ENCODE assay signal across 12 cellular contexts in genomic region chr3:196499061-196499460, GRCh38. TPM values are rescaled to one million over a fixed set of nuclear protein-coding genes. Genes with fewer than 3 reads are reported as not detected.
DNase-seq lines count a peak whose midpoint lies in the region; ATAC-seq, FAIRE-seq and TF ChIP-seq lines count a peak whose summit lies in the region.
"Had no signal": no experiment of that assay in that cellular context is flagged by ENCODE, and none has a peak within 500 bp of the region (broad histone marks: within the 10 kb centered on the region; RNA-seq: fewer than 3 reads in every experiment).

No MANE protein-coding gene starts in this region.

- peak overlapping the region; percentile 51 for H3K27ac Mint-ChIP-seq in WTC11

- H3K36me3 Mint-ChIP-seq in WTC11: peaks cover 19% of the 10 kb centered on the region

- DNase-seq in HepG2 (ENCODE audit: low spot score): no peak
- no peak for DNase-seq in right lobe of liver
- no peak for DNase-seq in WTC11 (ENCODE audit: low spot score)
- DNase-seq in fibroblast of the aortic adventitia (ENCODE audit: low read depth): peak; percentile 38
- DNase-seq in NCI-H2029 treated with DMSO at 0.1 percent for 48 hours (lab: John Stamatoyannopoulos, UW): no peak
- DNase-seq in HTR-8/SVneo (ENCODE audit: insufficient read length, low spot score): no peak
- no peak for DNase-seq in effector CD8-positive, alpha-beta T cell (lab: John Stamatoyannopoulos, UW)
- DNase-seq: activated CD8-positive, alpha-beta memory T cell treated with anti-CD3 and anti-CD28 coated beads, Interleukin-2, amount 50 U/mL, for 48 hours; foreskin melanocyte; MV-4-11; pancreas had no signal

- TF ChIP-seq CTCF in HepG2 (CRISPR knock-in tag; IDR thresholded peaks at IDR 0.05) (no peak), right lobe of liver (IDR thresholded peaks at IDR 0.05) (no peak), WTC11 (IDR thresholded peaks at IDR 0.05) (no peak), fibroblast of the aortic adventitia (IDR thresholded peaks at IDR 0.05; ENCODE audit: insufficient read depth, low read length) (no peak)

- no peak for TF ChIP-seq POLR2A in HepG2 (IDR thresholded peaks at IDR 0.05; ENCODE audit: insufficient read depth in 1 of 2, low read depth in 2 of 2, low read length in 2 of 2)
- no peak for TF ChIP-seq POLR2A in right lobe of liver (IDR thresholded peaks at IDR 0.05)

- intact Hi-C loops in HepG2 (cut with micrococcal nuclease; ENCODE audit: unreplicated experiment) (no loop called here), right lobe of liver (cut with DNase I) (no loop called here)

- H3K4me3 ChIP-seq in HepG2 (replicated peaks in 1 of 3; ENCODE audit: insufficient read depth in 1 of 3, low read depth in 2 of 3, low read length in 3 of 3) (peak overlapping the region in 2 of 3 experiments; percentile 99; a peak in 1 of 6 replicates), right lobe of liver (no peak overlapping the region), fibroblast of the aortic adventitia (ENCODE audit: low read depth, low read length) (no peak overlapping the region), subcutaneous abdominal adipose tissue (ENCODE audit: low read depth in 1 of 5, low read length in 5 of 5) (peak overlapping the region in 1 of 5 donors; percentile 19)
- H3K4me3 ChIP-seq: pancreas had no signal

- H3K9ac ChIP-seq in HepG2 (ENCODE audit: insufficient read depth, low read depth, low read length) (peak overlapping the region; percentile 82; the same call in 1 of the 2 replicates), subcutaneous abdominal adipose tissue (ENCODE audit: low read length in 5 of 5) (no peak overlapping the region)

- H3K4me3 Mint-ChIP-seq in WTC11: peak overlapping the region; percentile 100

- no peak for ATAC-seq in HepG2
- no peak for ATAC-seq in right lobe of liver
- ATAC-seq in WTC11: no peak
- ATAC-seq: pancreas had no signal

- H3K9me3 Mint-ChIP-seq in WTC11: no peaks in the 10 kb centered on the region

- no peaks in the 10 kb centered on the region for H3K27me3 Mint-ChIP-seq in WTC11 (ENCODE audit: low read depth)

- H3K27me3 ChIP-seq in HepG2 (ENCODE audit: control insufficient read depth in 1 of 2, insufficient read depth in 2 of 2, low read length in 2 of 2) (no peaks in the 10 kb centered on the region; a peak in 1 of 5 replicates), right lobe of liver (no peaks in the 10 kb centered on the region), subcutaneous abdominal adipose tissue (ENCODE audit: control insufficient read depth in 5 of 5, insufficient read depth in 4 of 5, low read length in 5 of 5) (no peaks in the 10 kb centered on the region)
- H3K27me3 ChIP-seq: pancreas had no signal

- TF ChIP-seq EP300 in HepG2 (IDR thresholded peaks at IDR 0.05; ENCODE audit: low read depth in 2 of 2, low read length in 2 of 2) (no peak), HepG2 (CRISPR knock-in tag; IDR thresholded peaks at IDR 0.05; ENCODE audit: borderline replicate concordance) (no peak)

- peaks cover 3% of the 10 kb centered on the region; the same call in 1 of the 2 replicates for H4K20me1 ChIP-seq in HepG2 (ENCODE audit: insufficient read depth, low read length)

- BruUV-seq in HepG2 (replicated peaks; lab: Mats Ljungman, UMichigan): no TSS peak

- H3K9me3 ChIP-seq in HepG2 (ENCODE audit: low read length): no peaks in the 10 kb centered on the region
- H3K9me3 ChIP-seq in right lobe of liver: no peaks in the 10 kb centered on the region
- no peaks in the 10 kb centered on the region for H3K9me3 ChIP-seq in subcutaneous abdominal adipose tissue (ENCODE audit: control insufficient read depth in 5 of 5, low read length in 5 of 5)
- H3K9me3 ChIP-seq: pancreas had no signal

- CTCF ChIA-PET in HepG2 (lab: Yijun Ruan, JAX; ENCODE audit: low intra/inter-chr PET ratio, low total read pairs) (no interaction called here), WTC11 (lab: Charles Lee) (interaction anchor here (1.4 kb wide), 1 partner anchor 13 kb away, joined by 3 read pairs; no protein-coding TSS in a partner anchor)

- H3K36me3 ChIP-seq in HepG2 (replicated peaks in 1 of 2; ENCODE audit: control insufficient read depth in 1 of 2, insufficient read depth in 2 of 2, low read length in 2 of 2): peaks cover 2 to 18% of the 10 kb centered on the region in 2 experiments; a peak in 3 of 5 replicates
- H3K36me3 ChIP-seq in right lobe of liver: no peaks in the 10 kb centered on the region
- peaks cover 0 to 2% (median 0%) of the 10 kb centered on the region in 5 donors for H3K36me3 ChIP-seq in subcutaneous abdominal adipose tissue (ENCODE audit: control insufficient read depth in 5 of 5, insufficient read depth in 5 of 5, low read length in 5 of 5)
- H3K36me3 ChIP-seq: pancreas had no signal

- no peak overlapping the region for H2AFZ ChIP-seq in HepG2 (ENCODE audit: low read length)

- POLR2A ChIA-PET in HepG2 (lab: Yijun Ruan, JAX) (no interaction called here), WTC11 (lab: Charles Lee) (no interaction called here)

- FAIRE-seq in HepG2 (lab: Jason Lieb, UNC) (no peak), HTR-8/SVneo (lab: Jason Lieb, UNC) (no peak)
- FAIRE-seq: pancreas had no signal

- 55% methylated on average over 5 of the region's 5 CpGs for WGBS in HepG2 (ENCODE audit: low lambda C conversion rate)
- 85% methylated on average over 2 of the region's 5 CpGs for WGBS in right lobe of liver (ENCODE audit: insufficient coverage, low coverage, low lambda C conversion rate, missing lambda C conversion rate)

- H3K4me1 Mint-ChIP-seq in WTC11: peaks cover 17% of the 10 kb centered on the region

- H3K79me2 ChIP-seq in HepG2 (ENCODE audit: insufficient read depth, low read length): peaks cover 90% of the 10 kb centered on the region

- in situ Hi-C loops in HepG2 (cut with HindIII; ENCODE audit: extremely low pct_ligation_motif_present, low pct_unique_long_range_greater_than_20kb): no loop called here

- peaks cover 29% of the 10 kb centered on the region for H3K4me1 ChIP-seq in HepG2 (ENCODE audit: insufficient read depth, low read length)
- peaks cover 0 to 10% (median 2%) of the 10 kb centered on the region in 4 donors for H3K4me1 ChIP-seq in right lobe of liver
- peaks cover 3 to 37% (median 34%) of the 10 kb centered on the region in 5 donors for H3K4me1 ChIP-seq in subcutaneous abdominal adipose tissue (ENCODE audit: control insufficient read depth in 5 of 5, insufficient read depth in 5 of 5, low read length in 5 of 5)

- H3K4me2 ChIP-seq in HepG2 (ENCODE audit: low read depth, low read length): peak overlapping the region; percentile 91

- H3K27ac ChIP-seq in HepG2 (ENCODE audit: extremely low read length, insufficient read depth, low read length): peak overlapping the region; percentile 83
- H3K27ac ChIP-seq in right lobe of liver: no peak overlapping the region
- H3K27ac ChIP-seq in subcutaneous abdominal adipose tissue (ENCODE audit: low read depth, low read length): peak overlapping the region; percentile 17
- H3K27ac ChIP-seq: pancreas had no signal

- TF ChIP-seq RAD21 in HepG2 (CRISPR knock-in tag; IDR thresholded peaks at IDR 0.05): no peak

RNA-seq across cellular contexts. Expression of gene RNF168, which starts 4.5 kb away (rescaled TPM):
- total RNA-seq in HepG2 (2016; rRNA removed; fragmentation: Illumina TruSeq; extraction: Trizol) (22.9 and 28.8 TPM in 2 replicates), right lobe of liver (10 to 100 TPM in 3 of 6 experiments, 1 to 10 TPM in 3; 7.5 to 14.2 (median 11.4) TPM), WTC11 (2021) (57.0 to 66.1 TPM (median 57.7 TPM) in 3 replicates), fibroblast of the aortic adventitia (ENCODE audit: low replicate concordance) (32.4 and 35.4 TPM in 2 replicates)
- total RNA-seq in HepG2 (2016; cell fraction: cytosol; rRNA removed; fragmentation: Illumina TruSeq; extraction: Trizol; ENCODE audit: low read depth): 4.0 and 5.2 TPM in 2 replicates
- 22.6 and 28.8 TPM in 2 replicates for total RNA-seq in HepG2 (2016; cell fraction: insoluble cytoplasmic fraction; rRNA removed; fragmentation: Illumina TruSeq; extraction: Trizol)
- total RNA-seq in HepG2 (2016; cell fraction: membrane; rRNA removed; fragmentation: Illumina TruSeq; extraction: Trizol): 13.4 and 14.6 TPM in 2 replicates
- 13.2 and 15.2 TPM in 2 replicates for total RNA-seq in HepG2 (2016; cell fraction: nucleus; rRNA removed; fragmentation: Illumina TruSeq; extraction: Trizol)
- polyA plus RNA-seq in HepG2 (2011; rRNA removed): 3.4 and 3.7 TPM in 2 replicates
- 2.5 and 3.1 TPM in 2 replicates for polyA plus RNA-seq in HepG2 (2011; cell fraction: cytosol; rRNA removed)
- polyA plus RNA-seq in HepG2 (2011; cell fraction: nucleus; rRNA removed): 3.2 and 4.2 TPM in 2 replicates
- 7.6 TPM in 2 replicates for polyA plus RNA-seq in HepG2 (2012)
- 1.6 and 2.0 TPM in 2 replicates for polyA plus RNA-seq in HepG2 (2016; cell fraction: cytosol; fragmentation: Illumina TruSeq; extraction: Trizol; ENCODE audit: low read depth)
- polyA plus RNA-seq in HepG2 (2016; cell fraction: insoluble cytoplasmic fraction; fragmentation: Illumina TruSeq; extraction: Trizol; ENCODE audit: low read depth): 14.1 and 14.6 TPM in 2 replicates
- 3.8 and 3.9 TPM in 2 replicates for polyA plus RNA-seq in HepG2 (2016; cell fraction: membrane; fragmentation: Illumina TruSeq; extraction: Trizol; ENCODE audit: low read depth)
- polyA plus RNA-seq in HepG2 (2016; cell fraction: nucleus; fragmentation: Illumina TruSeq; extraction: Trizol; ENCODE audit: insufficient read depth, low read depth): 15.7 and 16.0 TPM in 2 replicates
- 15.5 and 55.3 TPM in 2 replicates for polyA minus RNA-seq in HepG2 (2011; rRNA and poly(A)+ RNA removed; ENCODE audit: low replicate concordance)
- polyA minus RNA-seq in HepG2 (2011; cell fraction: cytosol; rRNA and poly(A)+ RNA removed): 12.5 and 16.7 TPM in 2 replicates
- polyA minus RNA-seq in HepG2 (2011; cell fraction: nucleus; rRNA and poly(A)+ RNA removed): 9.0 and 12.3 TPM in 2 replicates

RNA-seq across cellular contexts. Expression of gene SMCO1, which starts 16.1 kb away (rescaled TPM):
- total RNA-seq in HepG2 (2016; rRNA removed; fragmentation: Illumina TruSeq; extraction: Trizol) (not detected in 2 replicates), right lobe of liver (not detected), WTC11 (2021) (not detected in 3 replicates), fibroblast of the aortic adventitia (ENCODE audit: low replicate concordance) (not detected in 2 replicates)
- total RNA-seq in HepG2 (2016; cell fraction: cytosol; rRNA removed; fragmentation: Illumina TruSeq; extraction: Trizol; ENCODE audit: low read depth): not detected in 2 replicates
- total RNA-seq in HepG2 (2016; cell fraction: insoluble cytoplasmic fraction; rRNA removed; fragmentation: Illumina TruSeq; extraction: Trizol): not detected in 2 replicates
- not detected in 2 replicates for total RNA-seq in HepG2 (2016; cell fraction: membrane; rRNA removed; fragmentation: Illumina TruSeq; extraction: Trizol)
- not detected in 2 replicates for total RNA-seq in HepG2 (2016; cell fraction: nucleus; rRNA removed; fragmentation: Illumina TruSeq; extraction: Trizol)
- not detected in 2 replicates for polyA plus RNA-seq in HepG2 (2011; rRNA removed)
- not detected in 2 replicates for polyA plus RNA-seq in HepG2 (2011; cell fraction: cytosol; rRNA removed)
- polyA plus RNA-seq in HepG2 (2011; cell fraction: nucleus; rRNA removed): not detected in 2 replicates
- polyA plus RNA-seq in HepG2 (2012): not detected in 2 replicates
- not detected in 2 replicates for polyA plus RNA-seq in HepG2 (2016; cell fraction: cytosol; fragmentation: Illumina TruSeq; extraction: Trizol; ENCODE audit: low read depth)
- polyA plus RNA-seq in HepG2 (2016; cell fraction: insoluble cytoplasmic fraction; fragmentation: Illumina TruSeq; extraction: Trizol; ENCODE audit: low read depth): not detected in 2 replicates
- polyA plus RNA-seq in HepG2 (2016; cell fraction: membrane; fragmentation: Illumina TruSeq; extraction: Trizol; ENCODE audit: low read depth): not detected in 2 replicates
- not detected in 2 replicates for polyA plus RNA-seq in HepG2 (2016; cell fraction: nucleus; fragmentation: Illumina TruSeq; extraction: Trizol; ENCODE audit: insufficient read depth, low read depth)
- not detected in 2 replicates for polyA minus RNA-seq in HepG2 (2011; rRNA and poly(A)+ RNA removed; ENCODE audit: low replicate concordance)
- polyA minus RNA-seq in HepG2 (2011; cell fraction: cytosol; rRNA and poly(A)+ RNA removed): not detected in 2 replicates
- polyA minus RNA-seq in HepG2 (2011; cell fraction: nucleus; rRNA and poly(A)+ RNA removed): not detected in 2 replicates
- total RNA-seq: pancreas had no signal

Comparison
In these comparisons a context has a peak if more than half of its experiments do, and no peak if none do; other contexts are left out.
1. H3K27ac ChIP-seq: peak in HepG2 (single experiment) and subcutaneous abdominal adipose tissue (single experiment); none in right lobe of liver (0 of 3).
2. H3K4me3 ChIP-seq: peak in HepG2 (2 of 3); none in right lobe of liver (0 of 3) and fibroblast of the aortic adventitia (single experiment).